Comparison of ENCODE assay signal across 28 cellular contexts in the genomic region with DNA sequence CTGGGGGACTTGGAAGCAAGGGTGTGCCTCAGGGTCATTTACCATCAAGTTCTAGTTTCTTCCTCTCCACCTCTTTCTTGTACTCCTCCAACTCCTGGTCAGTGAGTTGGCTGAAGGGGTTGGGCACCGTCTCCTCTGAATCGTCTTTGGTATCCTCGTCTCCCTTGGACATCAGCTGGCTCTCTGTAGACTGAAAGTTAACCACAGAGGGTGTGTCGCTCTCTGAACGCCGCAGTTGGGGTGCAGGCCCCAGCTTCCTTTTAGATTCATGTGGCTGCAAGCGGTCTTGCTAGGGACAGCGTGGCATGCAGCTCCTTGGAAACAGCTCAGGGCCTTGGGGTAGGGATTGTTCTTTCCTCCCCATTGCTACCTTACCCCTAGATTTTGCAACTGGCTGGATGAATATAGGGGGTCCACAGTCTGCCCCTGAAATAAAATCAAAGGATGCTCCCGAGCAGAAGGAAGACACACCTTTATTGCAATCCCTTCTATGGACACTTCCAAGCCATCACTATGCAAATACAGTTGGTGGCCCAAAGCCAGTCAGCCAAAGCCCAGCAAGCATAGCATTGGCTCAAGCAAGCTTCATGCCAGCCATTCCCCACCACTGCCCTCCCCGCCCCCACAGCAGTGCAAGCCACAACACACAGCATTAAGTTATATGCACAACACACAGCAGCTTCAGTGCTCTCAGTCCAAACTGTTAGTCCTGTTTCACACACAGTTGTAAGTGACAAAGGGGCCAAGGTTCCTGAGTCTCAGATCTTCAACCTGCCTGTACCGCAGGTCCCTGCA.
"Had no signal": no experiment of that assay in that cellular context is flagged by ENCODE, and none has a peak within 500 bp of the region (broad histone marks: within the 10 kb centered on the region; RNA-seq: fewer than 3 reads in every experiment).

No MANE protein-coding gene starts in this region.

- H3K27ac Mint-ChIP-seq: activated CD8-positive, alpha-beta T cell treated with anti-CD3 and anti-CD28 coated beads, Interleukin-2, amount 10 ng/mL, durations not matched to agents 7 days and 5 days; activated naive CD4-positive, alpha-beta T cell treated with anti-CD3 and anti-CD28 coated beads, Interleukin-2, amount 10 ng/mL, durations not matched to agents 7 days and 5 days; activated naive CD8-positive, alpha-beta T cell; activated naive CD8-positive, alpha-beta T cell treated with anti-CD3 and anti-CD28 coated beads, Interleukin-2, amount 50 U/mL, for 24 hours had no signal

- H3K4me1 Mint-ChIP-seq: activated naive CD8-positive, alpha-beta T cell treated with anti-CD3 and anti-CD28 coated beads, Interleukin-2, amount 50 U/mL, for 24 hours; brain had no signal

- H3K4me3 Mint-ChIP-seq: activated CD8-positive, alpha-beta T cell treated with anti-CD3 and anti-CD28 coated beads, Interleukin-2, amount 10 ng/mL, durations not matched to agents 7 days and 5 days; activated naive CD4-positive, alpha-beta T cell treated with anti-CD3 and anti-CD28 coated beads, Interleukin-2, amount 10 ng/mL, durations not matched to agents 7 days and 5 days; activated naive CD8-positive, alpha-beta T cell; activated naive CD8-positive, alpha-beta T cell treated with anti-CD3 and anti-CD28 coated beads, Interleukin-2, amount 50 U/mL, for 24 hours; brain had no signal

- H3K27me3 Mint-ChIP-seq: activated naive CD4-positive, alpha-beta T cell treated with anti-CD3 and anti-CD28 coated beads, Interleukin-2, amount 10 ng/mL, durations not matched to agents 7 days and 5 days; activated naive CD8-positive, alpha-beta T cell; activated naive CD8-positive, alpha-beta T cell treated with anti-CD3 and anti-CD28 coated beads, Interleukin-2, amount 50 U/mL, for 24 hours; brain had no signal

- H3K9me3 Mint-ChIP-seq: activated naive CD4-positive, alpha-beta T cell treated with anti-CD3 and anti-CD28 coated beads, Interleukin-2, amount 10 ng/mL, durations not matched to agents 7 days and 5 days; activated naive CD8-positive, alpha-beta T cell treated with anti-CD3 and anti-CD28 coated beads, Interleukin-2, amount 50 U/mL, for 24 hours; brain had no signal

- DNase-seq: activated CD4-positive, alpha-beta T cell treated with anti-CD3 and anti-CD28 coated beads for 1 hour; activated CD4-positive, alpha-beta T cell treated with anti-CD3 and anti-CD28 coated beads for 48 hours; activated CD4-positive, alpha-beta T cell treated with anti-CD3 and anti-CD28 coated beads, Interleukin-2, amount 50 U/mL, for 48 hours; activated CD4-positive, CD25-positive, alpha-beta regulatory T cell; activated CD8-positive, alpha-beta memory T cell treated with anti-CD3 and anti-CD28 coated beads, Interleukin-2, amount 50 U/mL, for 4 hours; activated CD8-positive, alpha-beta T cell treated with anti-CD3 and anti-CD28 coated beads, Interleukin-2, amount 10 ng/mL, durations not matched to agents 7 days and 5 days; activated effector memory CD4-positive, alpha-beta T cell treated with Interleukin-2 at 50 U/mL for 16 hours; activated naive CD4-positive, alpha-beta T cell treated with anti-CD3 and anti-CD28 coated beads, Interleukin-2, amount 10 ng/mL, durations not matched to agents 7 days and 5 days; activated naive CD8-positive, alpha-beta T cell treated with anti-CD3 and anti-CD28 coated beads, Interleukin-2, amount 50 U/mL, for 24 hours; activated T-cell treated with anti-CD3 and anti-CD28 coated beads, Interleukin-2, amount 50 U/mL, for 48 hours; anterior cingulate cortex; central memory CD4-positive, alpha-beta T cell; NCI-H1105; NCI-H1417 treated with DMSO at 0.1 percent for 48 hours; NCI-H187 treated with DMSO at 0.1 percent for 48 hours; NCI-H2081; NCI-H2171 treated with DMSO at 0.1 percent for 48 hours; NCI-H2227 treated with DMSO at 0.1 percent for 48 hours; NCI-H446; NCI-H524; NCI-H69; SHP77; SJCRH30; T1000; WERI-Rb-1 had no signal

- H3K4me3 ChIP-seq: SJCRH30, SK-N-MC had no signal

- H3K4me1 ChIP-seq: SJCRH30 had no signal

- H3K9me3 ChIP-seq: SJCRH30 had no signal

- H3K27ac ChIP-seq: SJCRH30, SK-N-MC, WERI-Rb-1 had no signal
